Comparison of ENCODE assay signal across 8 cellular contexts in genomic region chr11:92939305-92939704, GRCh38. TPM values are rescaled to one million over a fixed set of nuclear protein-coding genes. Genes with fewer than 3 reads are reported as not detected.
"Had no signal": no experiment of that assay in that cellular context is flagged by ENCODE, and none has a peak within 500 bp of the region (broad histone marks: within the 10 kb centered on the region; RNA-seq: fewer than 3 reads in every experiment).

No MANE protein-coding gene starts in this region.

- H3K27ac ChIP-seq: HL-60 had no signal

- DNase-seq: H9, HCEC 1CT, KBM-7 had no signal

- ATAC-seq: GM23338, HepG2 had no signal

- H3K4me3 ChIP-seq: GM23338 had no signal

- H3K4me2 ChIP-seq: GM23338 had no signal

- H2AFZ ChIP-seq: GM23338 had no signal

RNA-seq across cellular contexts. Expression of gene MTNR1B, which starts 30.1 kb away (rescaled TPM):
- total RNA-seq: GM23338, H1, H9, HepG2, HT1080 had no signal
